Comparison of ENCODE assay signal across 8 cellular contexts in genomic region chr16:3716831-3717234, GRCh38. TPM values are rescaled to one million over a fixed set of nuclear protein-coding genes. Genes with fewer than 3 reads are reported as not detected.
DNase-seq lines count a peak whose midpoint lies in the region; TF ChIP-seq lines count a peak whose summit lies in the region.

No MANE protein-coding gene starts in this region.

- H3K4me1 ChIP-seq in HAP-1 = peaks cover 24% of the 10 kb centered on the region

- H3K4me3 ChIP-seq in GM12864 (ENCODE audit: low read depth, low read length) (peak overlapping the region; percentile 98), HAP-1 (peak overlapping the region; percentile 97), NB4 (ENCODE audit: low read depth, low read length) (peak overlapping the region; percentile 90)

- H3K9me3 ChIP-seq in HAP-1 = no peaks in the 10 kb centered on the region; the same call in 1 of the 2 replicates

- H3K36me3 ChIP-seq in HAP-1 (replicated peaks) = peaks cover 30% of the 10 kb centered on the region

- in situ Hi-C loops in HAP-1 (cut with MboI; ENCODE audit: low sequenced_read_pairs) = no loop called here

- DNase-seq in GM12864 (ENCODE audit: low read depth) (no peak), HAP-1 (ENCODE audit: low spot score in 2 of 2) (peak in 1 of 2 experiments; percentile 64), NB4 (ENCODE audit: low read depth) (peak; percentile 66), germinal center (ENCODE audit: low spot score) (peak; percentile 44), posterior cingulate gyrus (peak in 6 of 10 donors; percentile 14 to 89 (median 48)), posterior vena cava (ENCODE audit: low spot score) (no peak), mucosa of gallbladder (ENCODE audit: low spot score) (no peak)
- DNase-seq in activated CD8-positive, alpha-beta memory T cell treated with anti-CD3 and anti-CD28 coated beads, Interleukin-2, amount 50 U/mL, for 48 hours = peak; percentile 75

- intact Hi-C loops in posterior cingulate gyrus (cut with DNase I) = loop anchor here (1.0 kb wide), 1 partner anchor 163 kb away; the partner anchor contains the start of gene CREBBP
- intact Hi-C loops in posterior vena cava (cut with DNase I) = no loop called here

- TF ChIP-seq CTCF in GM12864 (IDR thresholded peaks at IDR 0.05; ENCODE audit: low read depth, low read length, missing control alignments) (no peak), NB4 (IDR thresholded peaks at IDR 0.05; ENCODE audit: low read depth, low read length) (no peak)

- no peak for TF ChIP-seq POLR2A in NB4 (IDR thresholded peaks at IDR 0.05; ENCODE audit: extremely low read depth, insufficient read length)

- H3K27me3 ChIP-seq in HAP-1 (ENCODE audit: low read depth) = no peaks in the 10 kb centered on the region

RNA-seq across cellular contexts. Expression of gene TRAP1, which starts 0.5 kb away (rescaled TPM):
- 10 to 100 TPM; 61.4 to 65.0 TPM for total RNA-seq in posterior vena cava
- total RNA-seq in mucosa of gallbladder = 101 TPM

Comparison
In these comparisons a context has a peak if more than half of its experiments do, and no peak if none do; other contexts are left out.
1. DNase-seq: peak in NB4 (single experiment), activated CD8-positive, alpha-beta memory T cell treated with anti-CD3 and anti-CD28 coated beads, Interleukin-2, amount 50 U/mL, for 48 hours (single experiment), germinal center (single experiment) and posterior cingulate gyrus (6 of 10); none in GM12864 (single experiment), posterior vena cava (single experiment) and mucosa of gallbladder (single experiment).
2. Peak in every context shown above with its lines, with median percentiles within 50 percentile points of each other: H3K4me3 ChIP-seq.